8 cellular contexts compared by ENCODE assay signal in genomic region chr3:10194328-10195071, GRCh38. TPM values are rescaled to one million over a fixed set of nuclear protein-coding genes. Genes with fewer than 3 reads are reported as not detected.
DNase-seq lines count a peak whose midpoint lies in the region; ATAC-seq and TF ChIP-seq lines count a peak whose summit lies in the region.

No MANE protein-coding gene starts in this region.

- TF ChIP-seq CTCF in CD4-positive, alpha-beta T cell (IDR thresholded peaks at IDR 0.05) = no peak

- H3K9me3 Mint-ChIP-seq in CD4-positive, alpha-beta T cell = no peaks in the 10 kb centered on the region
- H3K9me3 Mint-ChIP-seq in stimulated activated memory B cell treated with anti-CD40 and anti-IgM and Interleukin-4, amounts not matched to agents 10 μg/mL and 1 μg/mL and 100 μg/mL, for 72 hours = no peaks in the 10 kb centered on the region

- DNase-seq in CD4-positive, alpha-beta T cell = peak; percentile 25 to 47 (median 40)
- DNase-seq in NCI-H69 (lab: John Stamatoyannopoulos, UW) = peak; percentile 75
- DNase-seq in activated naive CD4-positive, alpha-beta T cell treated with anti-CD3 and anti-CD28 coated beads, Interleukin-2, amount 50 U/mL, for 16 hours = peak; percentile 38
- DNase-seq in hepatic stellate cell (ENCODE audit: low spot score) = no peak
- DNase-seq in NCI-H774 (lab: John Stamatoyannopoulos, UW) = no peak

- intact Hi-C loops in CD4-positive, alpha-beta T cell (cut with DNase I, micrococcal nuclease) = loop anchor here in 1 of 2 experiments (2.0 to 10.0 kb wide), 4 partner anchors 30 to 68 kb away; partner anchors contain the start of genes IRAK2 and VHL

- POLR2A ChIA-PET in CD4-positive, alpha-beta T cell (lab: Charles Lee) = interaction anchor here (0.7 to 4.2 kb wide), 28 partner anchors 8 to 545 kb away, joined by 3 to 30 read pairs (median 6); partner anchors contain the start of genes ARPC4, CRELD1, IRAK2 and JAGN1

- peaks cover 84% of the 10 kb centered on the region for H3K4me1 Mint-ChIP-seq in CD4-positive, alpha-beta T cell (ENCODE audit: low read depth)
- H3K4me1 Mint-ChIP-seq in stimulated activated memory B cell treated with anti-CD40 and anti-IgM and Interleukin-4, amounts not matched to agents 10 μg/mL and 1 μg/mL and 100 μg/mL, for 72 hours = peaks cover 87% of the 10 kb centered on the region

- CTCF ChIA-PET in CD4-positive, alpha-beta T cell (lab: Charles Lee) = interaction anchor here (0.5 to 1.7 kb wide), 4 partner anchors 8 to 54 kb away, joined by 3 to 5 read pairs (median 3); partner anchors contain the start of gene TATDN2

- H3K36me3 Mint-ChIP-seq in CD4-positive, alpha-beta T cell (ENCODE audit: low read depth) = no peaks in the 10 kb centered on the region
- peaks cover 5% of the 10 kb centered on the region for H3K36me3 Mint-ChIP-seq in stimulated activated memory B cell treated with anti-CD40 and anti-IgM and Interleukin-4, amounts not matched to agents 10 μg/mL and 1 μg/mL and 100 μg/mL, for 72 hours

- H3K9me3 ChIP-seq in CD4-positive, alpha-beta T cell (ENCODE audit: control insufficient read depth, low read length) = no peaks in the 10 kb centered on the region

- H3K27ac ChIP-seq in CD4-positive, alpha-beta T cell (ENCODE audit: low read depth, low read length) = peak overlapping the region; percentile 89
- H3K27ac ChIP-seq in layer of hippocampus (ENCODE audit: low read depth, low read length) = peak overlapping the region; percentile 91

- H3K27ac Mint-ChIP-seq in CD4-positive, alpha-beta T cell = peak overlapping the region; percentile 96
- H3K27ac Mint-ChIP-seq in stimulated activated memory B cell treated with anti-CD40 and anti-IgM and Interleukin-4, amounts not matched to agents 10 μg/mL and 1 μg/mL and 100 μg/mL, for 72 hours = peak overlapping the region; percentile 91

- no peaks in the 10 kb centered on the region for H3K27me3 Mint-ChIP-seq in CD4-positive, alpha-beta T cell
- no peaks in the 10 kb centered on the region for H3K27me3 Mint-ChIP-seq in stimulated activated memory B cell treated with anti-CD40 and anti-IgM and Interleukin-4, amounts not matched to agents 10 μg/mL and 1 μg/mL and 100 μg/mL, for 72 hours

- peak; percentile 49 for ATAC-seq in CD4-positive, alpha-beta T cell (ENCODE audit: poor library complexity)
- peak; percentile 56 for ATAC-seq in stimulated activated memory B cell treated with anti-CD40 and anti-IgM and Interleukin-4, amounts not matched to agents 10 μg/mL and 1 μg/mL and 100 μg/mL, for 72 hours
- no peak for ATAC-seq in HG02588 (IDR thresholded peaks at IDR 0.05; ENCODE audit: unreplicated experiment)

- peak overlapping the region; percentile 86 for H3K4me3 Mint-ChIP-seq in CD4-positive, alpha-beta T cell
- H3K4me3 Mint-ChIP-seq in stimulated activated memory B cell treated with anti-CD40 and anti-IgM and Interleukin-4, amounts not matched to agents 10 μg/mL and 1 μg/mL and 100 μg/mL, for 72 hours = peak overlapping the region; percentile 72

- H3K27me3 ChIP-seq in CD4-positive, alpha-beta T cell (ENCODE audit: control insufficient read depth, insufficient read depth, low read length) = no peaks in the 10 kb centered on the region
- H3K27me3 ChIP-seq in layer of hippocampus (ENCODE audit: control insufficient read depth, insufficient read depth, low read length) = no peaks in the 10 kb centered on the region

RNA-seq across cellular contexts. Expression of gene IRAK2, which starts 29.8 kb away (rescaled TPM):
- total RNA-seq in CD4-positive, alpha-beta T cell = 1 to 10 TPM; 1.4 to 1.6 TPM

RNA-seq across cellular contexts. Expression of gene VHL, which starts 52.9 kb away (rescaled TPM):
- 10 to 100 TPM; 54.4 to 58.2 TPM for total RNA-seq in CD4-positive, alpha-beta T cell

RNA-seq across cellular contexts. Expression of gene TATDN2, which starts 53.8 kb away (rescaled TPM):
- total RNA-seq in CD4-positive, alpha-beta T cell = 10 to 100 TPM; 48.7 to 50.2 TPM

Comparison
In these comparisons a context has a peak if more than half of its experiments do, and no peak if none do; other contexts are left out.
1. DNase-seq: peak in CD4-positive, alpha-beta T cell (10 of 10), NCI-H69 (single experiment) and activated naive CD4-positive, alpha-beta T cell treated with anti-CD3 and anti-CD28 coated beads, Interleukin-2, amount 50 U/mL, for 16 hours (single experiment); none in hepatic stellate cell (single experiment) and NCI-H774 (single experiment).